Comparison of ENCODE assay signal across 29 cellular contexts in the genomic region with DNA sequence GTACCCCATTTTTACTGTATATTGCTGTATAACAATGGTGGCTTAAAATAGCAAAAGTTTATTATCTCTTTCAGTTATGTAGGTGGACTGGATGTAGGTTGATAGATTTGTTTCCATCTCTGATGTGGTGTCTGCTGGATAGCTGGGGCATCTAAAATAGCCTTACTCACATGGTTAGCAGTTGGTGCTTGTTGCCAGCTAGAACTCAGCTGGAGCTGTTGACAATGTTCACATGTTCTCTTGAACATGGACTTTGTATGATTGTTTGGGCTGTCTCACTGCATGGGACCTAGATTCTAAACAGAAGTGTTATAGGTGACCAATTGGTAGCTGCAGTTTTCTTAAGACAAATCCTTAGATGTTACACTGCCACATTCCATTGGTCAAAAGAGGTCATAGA.
A peak's percentile ranks its signal among the peaks of the same experiment; 100 is the strongest.
DNase-seq lines count a peak whose midpoint lies in the region; ATAC-seq, FAIRE-seq and TF ChIP-seq lines count a peak whose summit lies in the region.
"Had no signal": no experiment of that assay in that cellular context is flagged by ENCODE, and none has a peak within 500 bp of the region (broad histone marks: within the 10 kb centered on the region; RNA-seq: fewer than 3 reads in every experiment).

No MANE protein-coding gene starts in this region.

- CTCF ChIA-PET in SK-N-SH (lab: Yijun Ruan, JAX) = no interaction called here
- CTCF ChIA-PET in WTC11 (lab: Charles Lee) = interaction anchor here (0.9 kb wide), 1 partner anchor 11 kb away, joined by 3 read pairs; no protein-coding TSS in a partner anchor

- H3K4me1 Mint-ChIP-seq in WTC11 (peaks cover 4% of the 10 kb centered on the region; the same call in 1 of the 2 replicates), immature natural killer cell (no peaks in the 10 kb centered on the region)
- H3K4me1 Mint-ChIP-seq: activated CD4-positive, alpha-beta T cell treated with anti-CD3 and anti-CD28 coated beads, Interleukin-2, amount 10 ng/mL, durations not matched to agents 7 days and 5 days; activated CD8-positive, alpha-beta memory T cell treated with anti-CD3 and anti-CD28 coated beads, Interleukin-2, amount 10 ng/mL, durations not matched to agents 7 days and 5 days had no signal

- POLR2A ChIA-PET in SK-N-SH (lab: Yijun Ruan, JAX) = no interaction called here
- POLR2A ChIA-PET in WTC11 (lab: Charles Lee) = no interaction called here

- H3K4me2 ChIP-seq in SK-N-SH = no peak overlapping the region

- H3K27ac ChIP-seq in SK-N-SH (ENCODE audit: low read depth in 2 of 2, low read length in 1 of 2) = no peak overlapping the region
- no peak overlapping the region for H3K27ac ChIP-seq in pancreas
- no peak overlapping the region for H3K27ac ChIP-seq in ascending aorta
- H3K27ac ChIP-seq: 22Rv1, adrenal gland, HL-60, thoracic aorta, vagina, VCaP had no signal

- H3K9me3 Mint-ChIP-seq in WTC11 = no peaks in the 10 kb centered on the region
- peaks cover 0 to 3% (median 0%) of the 10 kb centered on the region in 6 donors for H3K9me3 Mint-ChIP-seq in immature natural killer cell
- H3K9me3 Mint-ChIP-seq: activated naive CD4-positive, alpha-beta T cell treated with anti-CD3 and anti-CD28 coated beads for 36 hours; activated T-helper 1 cell treated with anti-CD3 and anti-CD28 coated beads, Interleukin-12 subunit alpha, Interleukin-12 subunit beta, Interleukin-2, Interleukin-4 antibody, amounts not matched to agents 30 ng/mL and 10 ng/mL and 1 ng/mL, durations not matched to agents 14 hours and 24 hours and 36 hours had no signal

- TF ChIP-seq EP300 in SK-N-SH (IDR thresholded peaks at IDR 0.05; ENCODE audit: borderline replicate concordance in 1 of 2, low read depth in 1 of 2, low read length in 1 of 2) = no peak

- H3K36me3 Mint-ChIP-seq in WTC11 (no peaks in the 10 kb centered on the region), immature natural killer cell (no peaks in the 10 kb centered on the region)
- H3K36me3 Mint-ChIP-seq: activated CD8-positive, alpha-beta memory T cell treated with anti-CD3 and anti-CD28 coated beads, Interleukin-2, amount 10 ng/mL, durations not matched to agents 7 days and 5 days had no signal

- H2AFZ ChIP-seq in SK-N-SH (ENCODE audit: low read depth) = no peak overlapping the region; the same call in 1 of the 2 replicates

- peak overlapping the region; percentile 78 for H3K27ac Mint-ChIP-seq in WTC11
- H3K27ac Mint-ChIP-seq in immature natural killer cell = no peak overlapping the region
- H3K27ac Mint-ChIP-seq: activated CD4-positive, alpha-beta T cell treated with anti-CD3 and anti-CD28 coated beads, Interleukin-2, amount 10 ng/mL, durations not matched to agents 7 days and 5 days; activated CD8-positive, alpha-beta memory T cell treated with anti-CD3 and anti-CD28 coated beads, Interleukin-2, amount 10 ng/mL, durations not matched to agents 7 days and 5 days; activated naive CD4-positive, alpha-beta T cell treated with anti-CD3 and anti-CD28 coated beads for 36 hours; activated T-helper 1 cell treated with anti-CD3 and anti-CD28 coated beads, Interleukin-12 subunit alpha, Interleukin-12 subunit beta, Interleukin-2, Interleukin-4 antibody, amounts not matched to agents 30 ng/mL and 10 ng/mL and 1 ng/mL, durations not matched to agents 14 hours and 24 hours and 36 hours; progenitor cell of endocrine pancreas had no signal

- no peaks in the 10 kb centered on the region for H3K79me2 ChIP-seq in SK-N-SH (ENCODE audit: insufficient read depth)

- intact Hi-C loops in pancreas (cut with DNase I) = no loop called here
- intact Hi-C loops in ascending aorta (cut with DNase I) = no loop called here

- TF ChIP-seq CTCF in SK-N-SH (IDR thresholded peaks at IDR 0.05) (no peak), WTC11 (IDR thresholded peaks at IDR 0.05) (no peak), pancreas (IDR thresholded peaks at IDR 0.05) (no peak), ascending aorta (IDR thresholded peaks at IDR 0.05) (no peak)

- H3K4me3 Mint-ChIP-seq in WTC11 (no peak overlapping the region), immature natural killer cell (no peak overlapping the region)
- H3K4me3 Mint-ChIP-seq: activated CD4-positive, alpha-beta T cell treated with anti-CD3 and anti-CD28 coated beads, Interleukin-2, amount 10 ng/mL, durations not matched to agents 7 days and 5 days; activated CD8-positive, alpha-beta memory T cell treated with anti-CD3 and anti-CD28 coated beads, Interleukin-2, amount 10 ng/mL, durations not matched to agents 7 days and 5 days; activated naive CD4-positive, alpha-beta T cell treated with anti-CD3 and anti-CD28 coated beads for 36 hours; activated T-helper 1 cell treated with anti-CD3 and anti-CD28 coated beads, Interleukin-12 subunit alpha, Interleukin-12 subunit beta, Interleukin-2, Interleukin-4 antibody, amounts not matched to agents 30 ng/mL and 10 ng/mL and 1 ng/mL, durations not matched to agents 14 hours and 24 hours and 36 hours had no signal

- H3K9me2 ChIP-seq in SK-N-SH = no peaks in the 10 kb centered on the region

- H3K4me3 ChIP-seq in SK-N-SH (ENCODE audit: low read depth in 2 of 2, low read length in 1 of 2) = no peak overlapping the region
- no peak overlapping the region for H3K4me3 ChIP-seq in pancreas
- no peak overlapping the region for H3K4me3 ChIP-seq in ascending aorta
- H3K4me3 ChIP-seq: adrenal gland, thoracic aorta, vagina had no signal

- no peak for TF ChIP-seq RAD21 in SK-N-SH (IDR thresholded peaks at IDR 0.05; ENCODE audit: low read length)

- H3K36me3 ChIP-seq in SK-N-SH (replicated peaks in 1 of 2; ENCODE audit: control insufficient read depth in 1 of 2, insufficient read depth in 2 of 2, low read length in 1 of 2) (no peaks in the 10 kb centered on the region), pancreas (no peaks in the 10 kb centered on the region), ascending aorta (no peaks in the 10 kb centered on the region)
- H3K36me3 ChIP-seq: adrenal gland, thoracic aorta, vagina had no signal

- no peaks in the 10 kb centered on the region for H3F3A ChIP-seq in SK-N-SH (replicated peaks; ENCODE audit: insufficient read depth)

- H4K20me1 ChIP-seq in SK-N-SH (ENCODE audit: insufficient read depth) = no peaks in the 10 kb centered on the region

- no peak overlapping the region for H3K9ac ChIP-seq in SK-N-SH

- H3K4me1 ChIP-seq in SK-N-SH (ENCODE audit: control insufficient read depth in 1 of 2, insufficient read depth in 2 of 2, low read depth in 1 of 2, low read length in 1 of 2) = peaks cover 0 to 6% of the 10 kb centered on the region in 2 experiments; a peak in 2 of 4 replicates
- H3K4me1 ChIP-seq in pancreas = peaks cover 0 to 9% (median 0%) of the 10 kb centered on the region in 3 donors
- no peaks in the 10 kb centered on the region for H3K4me1 ChIP-seq in ascending aorta
- H3K4me1 ChIP-seq: vagina had no signal

- H3K27me3 Mint-ChIP-seq in WTC11 (ENCODE audit: low read depth) (no peaks in the 10 kb centered on the region), immature natural killer cell (ENCODE audit: low read depth in 3 of 3) (no peaks in the 10 kb centered on the region)
- H3K27me3 Mint-ChIP-seq: activated CD4-positive, alpha-beta T cell treated with anti-CD3 and anti-CD28 coated beads, Interleukin-2, amount 10 ng/mL, durations not matched to agents 7 days and 5 days; activated CD8-positive, alpha-beta memory T cell treated with anti-CD3 and anti-CD28 coated beads, Interleukin-2, amount 10 ng/mL, durations not matched to agents 7 days and 5 days; progenitor cell of endocrine pancreas had no signal

- ATAC-seq in SK-N-SH treated with all-trans-retinoic acid at 6 μM for 48 hours = peak; percentile 27
- no peak for ATAC-seq in WTC11
- ATAC-seq in pancreas = peak; percentile 53 to 72 (median 69)
- ATAC-seq: activated CD8-positive, alpha-beta memory T cell treated with anti-CD3 and anti-CD28 coated beads, Interleukin-2, amount 10 ng/mL, durations not matched to agents 7 days and 5 days; esophagus mucosa had no signal

- H3K27me3 ChIP-seq in SK-N-SH (ENCODE audit: insufficient read depth) (no peaks in the 10 kb centered on the region), pancreas (no peaks in the 10 kb centered on the region), ascending aorta (no peaks in the 10 kb centered on the region)
- H3K27me3 ChIP-seq: adrenal gland, vagina had no signal

- DNase-seq in SK-N-SH = no peak
- no peak for DNase-seq in WTC11 (ENCODE audit: low spot score)
- DNase-seq in kidney tubule cell (ENCODE audit: low spot score) = peak; percentile 9
- DNase-seq in pancreas = no peak
- DNase-seq in immature natural killer cell = no peak
- DNase-seq in ascending aorta (ENCODE audit: low spot score in 2 of 2) = no peak
- DNase-seq in KG1 (lab: John Stamatoyannopoulos, UW) = no peak
- DNase-seq: activated CD4-positive, alpha-beta T cell treated with anti-CD3 and anti-CD28 coated beads, Interleukin-2, amount 10 ng/mL, durations not matched to agents 7 days and 5 days; activated CD8-positive, alpha-beta memory T cell treated with anti-CD3 and anti-CD28 coated beads, Interleukin-2, amount 10 ng/mL, durations not matched to agents 7 days and 5 days; activated naive CD4-positive, alpha-beta T cell treated with anti-CD3 and anti-CD28 coated beads for 36 hours; adrenal gland; foreskin melanocyte; GOT3; hypothalamus; NCI-H1048; NCI-H1694; stimulated activated CD4-positive, alpha-beta T cell treated with anti-CD3 and anti-CD28 coated beads, Interleukin-15, amount 100 ng/mL, for 24 hours; stimulated activated naive CD4-positive, alpha-beta T cell treated with Interleukin-2 at 50 U/mL for 16 hours had no signal

- no peak for FAIRE-seq in pancreas (lab: Jason Lieb, UNC)
- FAIRE-seq: bronchial epithelial cell, islet of Langerhans had no signal

- no peaks in the 10 kb centered on the region for H3K9me3 ChIP-seq in SK-N-SH
- no peaks in the 10 kb centered on the region for H3K9me3 ChIP-seq in pancreas
- H3K9me3 ChIP-seq in ascending aorta = peaks cover 0 to 9% of the 10 kb centered on the region in 2 donors
- H3K9me3 ChIP-seq: adrenal gland, thoracic aorta, vagina had no signal

TF ChIP-seq in SK-N-SH treated with all-trans-retinoic acid at 6 μM for 48 hours, 23 proteins besides CTCF, POLR2A, EP300 and RAD21 (continues in another document):
- TF ChIP-seq RARB (CRISPR knock-in tag; IDR thresholded peaks at IDR 0.05) = no peak
- TF ChIP-seq TOX (CRISPR knock-in tag; IDR thresholded peaks at IDR 0.05; ENCODE audit: borderline replicate concordance) = no peak

TF ChIP-seq in SK-N-SH, 30 proteins besides CTCF, POLR2A, EP300 and RAD21:
- TF ChIP-seq, protein P1, sequence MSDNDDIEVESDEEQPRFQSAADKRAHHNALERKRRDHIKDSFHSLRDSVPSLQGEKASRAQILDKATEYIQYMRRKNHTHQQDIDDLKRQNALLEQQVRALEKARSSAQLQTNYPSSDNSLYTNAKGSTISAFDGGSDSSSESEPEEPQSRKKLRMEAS (IDR thresholded peaks at IDR 0.05; ENCODE audit: low read depth) = no peak
- no peak for TF ChIP-seq TEAD4 (IDR thresholded peaks at IDR 0.05; ENCODE audit: borderline replicate concordance, insufficient read depth)
